Comparison of ENCODE assay signal across 17 cellular contexts in genomic region chr12:92988622-92989130, GRCh38. TPM values are rescaled to one million over a fixed set of nuclear protein-coding genes. Genes with fewer than 3 reads are reported as not detected.
DNase-seq lines count a peak whose midpoint lies in the region; ATAC-seq, FAIRE-seq and TF ChIP-seq lines count a peak whose summit lies in the region.
"Had no signal": no experiment of that assay in that cellular context is flagged by ENCODE, and none has a peak within 500 bp of the region (broad histone marks: within the 10 kb centered on the region; RNA-seq: fewer than 3 reads in every experiment).

No MANE protein-coding gene starts in this region.

- intact Hi-C loops in pancreas (cut with DNase I) = loop anchor here in 2 of 3 donors (10.0 kb wide), 1 partner anchor 426 kb away; no protein-coding TSS in a partner anchor

- no peak overlapping the region for H3K4me2 ChIP-seq in trophoblast cell (ENCODE audit: low read length)

- H3K14ac ChIP-seq in trophoblast cell (ENCODE audit: low read length) = no peak overlapping the region

- peak overlapping the region; percentile 95 for H3K27ac Mint-ChIP-seq in activated naive CD8-positive, alpha-beta T cell treated with anti-CD3 and anti-CD28 coated beads for 36 hours

- H3K9me3 ChIP-seq in pancreas (no peaks in the 10 kb centered on the region), trophoblast cell (ENCODE audit: insufficient read depth, low read depth, low read length) (no peaks in the 10 kb centered on the region)
- H3K9me3 ChIP-seq: BE2C, colonic mucosa, thoracic aorta had no signal

- no peak overlapping the region for H4K91ac ChIP-seq in trophoblast cell (ENCODE audit: low read depth, low read length)

- H3K4me3 ChIP-seq in pancreas (no peak overlapping the region), trophoblast cell (ENCODE audit: low read depth, low read length) (no peak overlapping the region)
- H3K4me3 ChIP-seq: colonic mucosa, GM23248 had no signal

- peak overlapping the region in 3 of 4 donors; percentile 30 to 61 (median 59) for H3K27ac ChIP-seq in pancreas
- H3K27ac ChIP-seq in trophoblast cell (ENCODE audit: low read depth, low read length) = no peak overlapping the region
- H3K27ac ChIP-seq: GM23248 had no signal

- no peaks in the 10 kb centered on the region for H3K36me3 Mint-ChIP-seq in activated naive CD8-positive, alpha-beta T cell treated with anti-CD3 and anti-CD28 coated beads for 36 hours

- H2AFZ ChIP-seq in trophoblast cell (ENCODE audit: insufficient read depth, low read length, poor library complexity) = no peak overlapping the region

- H3K4me1 ChIP-seq in pancreas (peaks cover 9 to 20% (median 20%) of the 10 kb centered on the region in 3 donors), trophoblast cell (ENCODE audit: control insufficient read depth in 1 of 2, insufficient read depth in 2 of 2, low read length in 2 of 2) (peaks cover 2% of the 10 kb centered on the region in 2 experiments)
- H3K4me1 ChIP-seq: BE2C had no signal

- no peak overlapping the region for H3K23ac ChIP-seq in trophoblast cell (ENCODE audit: low read length)

- no peak for TF ChIP-seq CTCF in pancreas (IDR thresholded peaks at IDR 0.05)

- no peak overlapping the region for H3K4ac ChIP-seq in trophoblast cell (ENCODE audit: low read depth, low read length)

- ATAC-seq in GM19438 (IDR thresholded peaks at IDR 0.05; ENCODE audit: low read depth, unreplicated experiment) = peak; percentile 0
- ATAC-seq in pancreas = peak; percentile 70 to 86 (median 76)

- DNase-seq in NOMO-1 treated with DMSO at 0.1 percent for 48 hours (lab: John Stamatoyannopoulos, UW; ENCODE audit: unreplicated experiment) = peak; percentile 12
- no peak for DNase-seq in NOMO-1 (lab: John Stamatoyannopoulos, UW; ENCODE audit: unreplicated experiment in 2 of 2)
- DNase-seq in activated naive CD8-positive, alpha-beta T cell treated with anti-CD3 and anti-CD28 coated beads for 36 hours = no peak
- DNase-seq in pancreas = no peak
- no peak for DNase-seq in trophoblast cell
- no peak for DNase-seq in NCI-H1436 treated with DMSO at 0.1 percent for 48 hours (lab: John Stamatoyannopoulos, UW)
- no peak for DNase-seq in NCI-H2196 treated with DMSO at 0.1 percent for 48 hours (lab: John Stamatoyannopoulos, UW; ENCODE audit: unreplicated experiment)
- DNase-seq: 8988T; activated CD8-positive, alpha-beta memory T cell treated with anti-CD3 and anti-CD28 coated beads, Interleukin-2, amount 10 ng/mL, durations not matched to agents 7 days and 5 days; BE2C; colonic mucosa; GM23248; NCI-H187; NK-92 treated with Interleukin-12 subunit alpha and Interleukin-12 subunit beta, amount 100 ng/mL, for 24 hours had no signal

- no peaks in the 10 kb centered on the region for H3K79me2 ChIP-seq in trophoblast cell (ENCODE audit: control insufficient read depth, insufficient read depth, low read length, poor library complexity)

- H3K4me1 Mint-ChIP-seq in activated naive CD8-positive, alpha-beta T cell treated with anti-CD3 and anti-CD28 coated beads for 36 hours = peaks cover 41% of the 10 kb centered on the region

- no peak overlapping the region for H2BK120ac ChIP-seq in trophoblast cell (ENCODE audit: insufficient read depth, low read length, poor library complexity)

- H3K79me1 ChIP-seq in trophoblast cell (ENCODE audit: low read length) = no peaks in the 10 kb centered on the region

- H3K27me3 ChIP-seq in pancreas = no peaks in the 10 kb centered on the region
- H3K27me3 ChIP-seq in trophoblast cell (ENCODE audit: insufficient read depth, low read length) = no peaks in the 10 kb centered on the region
- H3K27me3 ChIP-seq: BE2C, colonic mucosa had no signal

- no peak overlapping the region for H3K4me3 Mint-ChIP-seq in activated naive CD8-positive, alpha-beta T cell treated with anti-CD3 and anti-CD28 coated beads for 36 hours
- H3K4me3 Mint-ChIP-seq: mesothelial cell of epicardium had no signal

- 5% methylated on average over 1 of the region's 1 CpG for WGBS in pancreas, 2 donors
- WGBS in trophoblast cell (ENCODE audit: extremely low coverage, insufficient coverage, insufficient read length) = no CpG with 5 or more reads among the region's 1 CpG

- H2BK5ac ChIP-seq in trophoblast cell (ENCODE audit: low read depth, low read length, poor library complexity) = no peak overlapping the region

- H3K18ac ChIP-seq in trophoblast cell (ENCODE audit: low read length) = no peak overlapping the region

- no peak for FAIRE-seq in pancreas (lab: Jason Lieb, UNC)

- peaks cover 7% of the 10 kb centered on the region for H3K27me3 Mint-ChIP-seq in activated naive CD8-positive, alpha-beta T cell treated with anti-CD3 and anti-CD28 coated beads for 36 hours

- H3K9ac ChIP-seq in trophoblast cell (ENCODE audit: low read length) = no peak overlapping the region

- no peak overlapping the region for H4K8ac ChIP-seq in trophoblast cell (ENCODE audit: low read depth, low read length)

- H3K36me3 ChIP-seq in pancreas (no peaks in the 10 kb centered on the region), trophoblast cell (ENCODE audit: control insufficient read depth in 1 of 2, insufficient read depth in 2 of 2, low read length in 2 of 2) (no peaks in the 10 kb centered on the region)
- H3K36me3 ChIP-seq: BE2C, colonic mucosa, thoracic aorta had no signal

- no peaks in the 10 kb centered on the region for H3K9me3 Mint-ChIP-seq in activated naive CD8-positive, alpha-beta T cell treated with anti-CD3 and anti-CD28 coated beads for 36 hours

- H2AK5ac ChIP-seq in trophoblast cell (ENCODE audit: low read length) = no peak overlapping the region

- H4K12ac ChIP-seq in trophoblast cell (ENCODE audit: low read depth, low read length) = no peak overlapping the region

- H2BK12ac ChIP-seq in trophoblast cell (ENCODE audit: low read length) = no peak overlapping the region

RNA-seq across cellular contexts. Expression of gene EEA1, which starts 59.6 kb away (rescaled TPM):
- 10 to 100 TPM; 17.5 TPM for total RNA-seq in activated naive CD8-positive, alpha-beta T cell treated with anti-CD3 and anti-CD28 coated beads for 36 hours
- total RNA-seq in pancreas = 10 to 100 TPM in 3 of 6 donors, 1 to 10 TPM in 3; 6.9 to 15.3 (median 9.7) TPM
- 1 to 10 TPM; 1.8 to 2.9 TPM for polyA plus RNA-seq in pancreas
- 24.8 and 27.6 TPM in 2 replicates for polyA plus RNA-seq in trophoblast cell (2013)
